In genomic region chr17:7885357-7886226, GRCh38 we compare ENCODE assay signal across 8 cellular contexts. TPM values are rescaled to one million over a fixed set of nuclear protein-coding genes. Genes with fewer than 3 reads are reported as not detected.
A peak's percentile ranks its signal among the peaks of the same experiment; 100 is the strongest.
DNase-seq lines count a peak whose midpoint lies in the region; FAIRE-seq and TF ChIP-seq lines count a peak whose summit lies in the region.

No MANE protein-coding gene starts in this region.

- H3K36me3 Mint-ChIP-seq in neural crest cell (ENCODE audit: low read depth), result peaks cover 8% of the 10 kb centered on the region

- DNase-seq in H4 (ENCODE audit: low spot score) (peak; percentile 33), NCI-H82 treated with DMSO at 0.1 percent for 48 hours (lab: John Stamatoyannopoulos, UW; ENCODE audit: unreplicated experiment) (peak; percentile 41), activated T-cell treated with anti-CD3 and anti-CD28 coated beads for 48 hours (ENCODE audit: low read depth) (peak; percentile 43), fibroblast of the aortic adventitia (ENCODE audit: low read depth) (peak; percentile 18), neural crest cell (ENCODE audit: low read depth, low spot score) (peak; percentile 56), ureter (ENCODE audit: low spot score) (peak; percentile 73), D721Med (ENCODE audit: insufficient read length, low spot score) (no peak)

- TF ChIP-seq CTCF in C4-2B (conservative IDR thresholded peaks at IDR 0.05), result no peak
- no peak for TF ChIP-seq CTCF in fibroblast of the aortic adventitia (IDR thresholded peaks at IDR 0.05; ENCODE audit: insufficient read depth, low read length)
- TF ChIP-seq CTCF in neural crest cell (conservative IDR thresholded peaks at IDR 0.05), result no peak
- no peak for TF ChIP-seq CTCF in D721Med (IDR thresholded peaks at IDR 0.05; ENCODE audit: insufficient read depth, missing control alignments)

- H3K4me3 Mint-ChIP-seq in neural crest cell, result no peak overlapping the region

- no peak overlapping the region for H3K27ac Mint-ChIP-seq in neural crest cell (ENCODE audit: unreplicated experiment)

- FAIRE-seq in D721Med (lab: Jason Lieb, UNC), result no peak

- H3K4me1 Mint-ChIP-seq in neural crest cell, result no peaks in the 10 kb centered on the region

- peak overlapping the region; percentile 100 for H3K27ac ChIP-seq in C4-2B

- peak overlapping the region; percentile 82 for H3K4me3 ChIP-seq in fibroblast of the aortic adventitia (ENCODE audit: low read depth, low read length)

- H3K27me3 Mint-ChIP-seq in neural crest cell (ENCODE audit: low read depth), result no peaks in the 10 kb centered on the region

- no peaks in the 10 kb centered on the region for H3K9me3 Mint-ChIP-seq in neural crest cell

RNA-seq across cellular contexts. Expression of gene CHD3, which starts 3.0 kb away (rescaled TPM):
- total RNA-seq in H4 (2014; rRNA removed; shearing (Covaris generic)), result 26.5 and 35.0 TPM in 2 replicates
- 81.5 and 143 TPM in 2 replicates for total RNA-seq in fibroblast of the aortic adventitia (ENCODE audit: low replicate concordance)
- total RNA-seq in neural crest cell, result 53.3 and 59.7 TPM in 2 replicates
- total RNA-seq in ureter, result 225 TPM

RNA-seq across cellular contexts. Expression of gene CYB5D1, which starts 27.8 kb away (rescaled TPM):
- 4.0 and 7.5 TPM in 2 replicates for total RNA-seq in H4 (2014; rRNA removed; shearing (Covaris generic))
- total RNA-seq in fibroblast of the aortic adventitia (ENCODE audit: low replicate concordance) (6.8 and 11.2 TPM in 2 replicates), neural crest cell (12.7 and 13.3 TPM in 2 replicates), ureter (15.7 TPM)

RNA-seq across cellular contexts. Expression of gene NAA38, which starts 28.2 kb away (rescaled TPM):
- total RNA-seq in H4 (2014; rRNA removed; shearing (Covaris generic)), result 70.3 and 104 TPM in 2 replicates
- total RNA-seq in fibroblast of the aortic adventitia (ENCODE audit: low replicate concordance) (39.1 and 41.1 TPM in 2 replicates), neural crest cell (83.4 and 87.2 TPM in 2 replicates), ureter (98.6 TPM)

RNA-seq across cellular contexts. Expression of gene RNF227, which starts 30.5 kb away (rescaled TPM):
- 1.1 and 3.6 TPM in 2 replicates for total RNA-seq in H4 (2014; rRNA removed; shearing (Covaris generic))
- 2.8 and 27.4 TPM in 2 replicates for total RNA-seq in fibroblast of the aortic adventitia (ENCODE audit: low replicate concordance)
- total RNA-seq in neural crest cell, result 3.6 and 4.0 TPM in 2 replicates
- total RNA-seq in ureter, result 2.5 TPM

RNA-seq across cellular contexts. Expression of gene TMEM88, which starts 30.7 kb away (rescaled TPM):
- not detected in 2 replicates for total RNA-seq in H4 (2014; rRNA removed; shearing (Covaris generic))
- total RNA-seq in fibroblast of the aortic adventitia (ENCODE audit: low replicate concordance) (0.18 TPM in 1 of 2 replicates, not detected in the other), neural crest cell (6.7 and 8.4 TPM in 2 replicates), ureter (9.9 TPM)
